Comparison of ENCODE assay signal across 8 cellular contexts in the genomic region with DNA sequence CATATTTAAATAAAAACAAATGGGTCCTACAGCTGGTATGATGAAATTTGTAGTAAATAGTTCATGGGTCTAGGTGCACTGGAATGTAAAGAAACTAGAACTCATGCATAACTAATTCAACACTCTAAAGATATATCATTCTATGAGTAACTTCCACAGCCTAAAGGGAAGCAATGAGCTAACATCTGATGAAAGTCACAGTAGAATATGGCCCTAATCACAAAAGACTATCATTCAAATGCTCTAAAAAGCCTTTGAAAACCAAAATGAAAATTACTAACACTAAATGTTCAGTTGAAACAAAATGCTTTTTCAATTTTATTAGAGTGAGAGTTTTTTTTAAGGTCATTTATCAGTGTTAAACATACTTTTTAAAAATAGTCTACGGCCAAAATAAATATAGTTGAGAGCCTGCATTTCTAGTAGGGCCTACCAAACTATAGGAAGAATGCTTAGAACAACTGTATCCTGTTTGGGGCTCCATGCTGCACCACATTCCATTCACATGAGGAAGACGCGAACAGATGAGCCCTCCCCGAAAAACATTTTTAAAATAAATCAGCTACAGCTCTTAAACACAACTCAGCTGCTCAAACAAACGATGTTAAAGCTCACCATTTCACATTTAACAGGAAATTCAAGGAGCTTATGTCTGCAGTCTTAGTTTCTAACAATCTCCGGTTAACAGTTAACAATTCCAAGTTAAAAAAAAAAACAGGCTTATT.
A peak's percentile ranks its signal among the peaks of the same experiment; 100 is the strongest.
DNase-seq lines count a peak whose midpoint lies in the region; ATAC-seq and TF ChIP-seq lines count a peak whose summit lies in the region.

No MANE protein-coding gene starts in this region.

- H3K4me3 ChIP-seq in WERI-Rb-1 (ENCODE audit: low read depth, low read length) (peak overlapping the region; percentile 76), fibroblast of pulmonary artery (replicated peaks; ENCODE audit: low read depth, low read length) (peak overlapping the region; percentile 79), neural cell (ENCODE audit: low read length) (peak overlapping the region; percentile 73)

- no peak for TF ChIP-seq EP300 in neural cell (conservative IDR thresholded peaks at IDR 0.05; ENCODE audit: poor library complexity, severe bottlenecking)

- H2AFZ ChIP-seq in neural cell (ENCODE audit: low read depth, low read length): no peak overlapping the region

- peak overlapping the region; percentile 93 for H3K27ac ChIP-seq in WERI-Rb-1
- peak overlapping the region; percentile 92 for H3K27ac ChIP-seq in neural cell (ENCODE audit: low read length)

- H3K9me3 ChIP-seq in WERI-Rb-1 (ENCODE audit: severe bottlenecking) (no peaks in the 10 kb centered on the region), neural cell (ENCODE audit: low read length) (no peaks in the 10 kb centered on the region)

- no peaks in the 10 kb centered on the region for H3K9me2 ChIP-seq in neural cell (ENCODE audit: insufficient read depth, low read length)

- CTCF ChIA-PET in activated CD4-positive, alpha-beta T cell treated with anti-CD3 and anti-CD28 coated beads for 36 hours (lab: Charles Lee): interaction anchor here (0.8 to 2.4 kb wide), 11 partner anchors 10 to 452 kb away, joined by 3 to 13 read pairs (median 3); no protein-coding TSS in a partner anchor

- H3K36me3 ChIP-seq in WERI-Rb-1: peaks cover 5% of the 10 kb centered on the region
- H3K36me3 ChIP-seq in neural cell (ENCODE audit: insufficient read depth, low read length): no peaks in the 10 kb centered on the region

- H3K4me1 Mint-ChIP-seq in activated CD4-positive, alpha-beta T cell treated with anti-CD3 and anti-CD28 coated beads for 36 hours: peaks cover 23% of the 10 kb centered on the region

- peaks cover 6% of the 10 kb centered on the region for H4K20me1 ChIP-seq in neural cell (ENCODE audit: insufficient read depth)

- no peaks in the 10 kb centered on the region for H3K27me3 Mint-ChIP-seq in activated CD4-positive, alpha-beta T cell treated with anti-CD3 and anti-CD28 coated beads for 36 hours

- H3K9me3 Mint-ChIP-seq in activated CD4-positive, alpha-beta T cell treated with anti-CD3 and anti-CD28 coated beads for 36 hours (ENCODE audit: low read depth): no peaks in the 10 kb centered on the region

- ATAC-seq in activated CD4-positive, alpha-beta T cell treated with anti-CD3 and anti-CD28 coated beads for 36 hours: peak; percentile 8

- no peak for TF ChIP-seq CTCF in WERI-Rb-1 (IDR thresholded peaks at IDR 0.05; ENCODE audit: low read depth, low read length)
- no peak for TF ChIP-seq CTCF in fibroblast of pulmonary artery (IDR thresholded peaks at IDR 0.05; ENCODE audit: low read length, missing control alignments)
- no peak for TF ChIP-seq CTCF in neural cell (IDR thresholded peaks at IDR 0.05; ENCODE audit: poor library complexity, severe bottlenecking)

- peak overlapping the region; percentile 94 for H3K4me3 Mint-ChIP-seq in activated CD4-positive, alpha-beta T cell treated with anti-CD3 and anti-CD28 coated beads for 36 hours

- DNase-seq in activated CD4-positive, alpha-beta T cell treated with anti-CD3 and anti-CD28 coated beads for 36 hours: peak; percentile 28
- DNase-seq in activated CD4-positive, alpha-beta T cell treated with anti-CD3 and anti-CD28 coated beads for 4 hours: no peak
- peak; percentile 41 for DNase-seq in KG1 (lab: John Stamatoyannopoulos, UW)
- no peak for DNase-seq in WERI-Rb-1
- peak; percentile 89 for DNase-seq in fibroblast of pulmonary artery (ENCODE audit: low read depth)
- DNase-seq in activated gamma-delta T cell treated with Interleukin-2 at 50 U/mL for 16 hours: no peak
- no peak for DNase-seq in activated CD4-positive, alpha-beta T cell treated with anti-CD3 and anti-CD28 coated beads for 1 hour

- peaks cover 12% of the 10 kb centered on the region for H3K36me3 Mint-ChIP-seq in activated CD4-positive, alpha-beta T cell treated with anti-CD3 and anti-CD28 coated beads for 36 hours (ENCODE audit: low read depth)

- H3K9ac ChIP-seq in neural cell (ENCODE audit: low read length): peak overlapping the region; percentile 80

- POLR2A ChIA-PET in activated CD4-positive, alpha-beta T cell treated with anti-CD3 and anti-CD28 coated beads for 36 hours (lab: Charles Lee): interaction anchor here (0.6 to 3.0 kb wide), 7 partner anchors 19 to 1208 kb away, joined by 3 to 12 read pairs (median 3); no protein-coding TSS in a partner anchor

- peak overlapping the region; percentile 99 for H3K27ac Mint-ChIP-seq in activated CD4-positive, alpha-beta T cell treated with anti-CD3 and anti-CD28 coated beads for 36 hours

- TF ChIP-seq RAD21 in neural cell (conservative IDR thresholded peaks at IDR 0.05): no peak

- H3K27me3 ChIP-seq in WERI-Rb-1 (ENCODE audit: insufficient read depth, low read depth, severe bottlenecking) (no peaks in the 10 kb centered on the region), neural cell (ENCODE audit: insufficient read depth, low read depth, low read length) (no peaks in the 10 kb centered on the region)

- H3K4me2 ChIP-seq in neural cell (ENCODE audit: low read length): peak overlapping the region; percentile 85

- peaks cover 50% of the 10 kb centered on the region for H3K79me2 ChIP-seq in neural cell (replicated peaks; ENCODE audit: insufficient read depth, low read length)

- H3F3A ChIP-seq in neural cell (ENCODE audit: insufficient read depth, low read length, poor library complexity, severe bottlenecking): peaks cover 6% of the 10 kb centered on the region

- intact Hi-C loops in activated CD4-positive, alpha-beta T cell treated with anti-CD3 and anti-CD28 coated beads for 36 hours (cut with DNase I, micrococcal nuclease): loop anchor here (1.0 to 10.0 kb wide), 15 partner anchors 31 to 1217 kb away; a partner anchor contains a TSS

TF ChIP-seq in neural cell, 6 proteins besides CTCF, POLR2A, EP300 and RAD21:
- TF ChIP-seq MXI1 (conservative IDR thresholded peaks at IDR 0.05; ENCODE audit: poor library complexity, severe bottlenecking): no peak
- TF ChIP-seq POLR2AphosphoS5 (IDR thresholded peaks at IDR 0.05): no peak
- TF ChIP-seq EZH2 (IDR thresholded peaks at IDR 0.05; ENCODE audit: borderline replicate concordance, insufficient read depth, low read length, poor library complexity, severe bottlenecking): no peak
- no peak for TF ChIP-seq SMC3 (conservative IDR thresholded peaks at IDR 0.05; ENCODE audit: poor library complexity)
- TF ChIP-seq, protein P1, sequence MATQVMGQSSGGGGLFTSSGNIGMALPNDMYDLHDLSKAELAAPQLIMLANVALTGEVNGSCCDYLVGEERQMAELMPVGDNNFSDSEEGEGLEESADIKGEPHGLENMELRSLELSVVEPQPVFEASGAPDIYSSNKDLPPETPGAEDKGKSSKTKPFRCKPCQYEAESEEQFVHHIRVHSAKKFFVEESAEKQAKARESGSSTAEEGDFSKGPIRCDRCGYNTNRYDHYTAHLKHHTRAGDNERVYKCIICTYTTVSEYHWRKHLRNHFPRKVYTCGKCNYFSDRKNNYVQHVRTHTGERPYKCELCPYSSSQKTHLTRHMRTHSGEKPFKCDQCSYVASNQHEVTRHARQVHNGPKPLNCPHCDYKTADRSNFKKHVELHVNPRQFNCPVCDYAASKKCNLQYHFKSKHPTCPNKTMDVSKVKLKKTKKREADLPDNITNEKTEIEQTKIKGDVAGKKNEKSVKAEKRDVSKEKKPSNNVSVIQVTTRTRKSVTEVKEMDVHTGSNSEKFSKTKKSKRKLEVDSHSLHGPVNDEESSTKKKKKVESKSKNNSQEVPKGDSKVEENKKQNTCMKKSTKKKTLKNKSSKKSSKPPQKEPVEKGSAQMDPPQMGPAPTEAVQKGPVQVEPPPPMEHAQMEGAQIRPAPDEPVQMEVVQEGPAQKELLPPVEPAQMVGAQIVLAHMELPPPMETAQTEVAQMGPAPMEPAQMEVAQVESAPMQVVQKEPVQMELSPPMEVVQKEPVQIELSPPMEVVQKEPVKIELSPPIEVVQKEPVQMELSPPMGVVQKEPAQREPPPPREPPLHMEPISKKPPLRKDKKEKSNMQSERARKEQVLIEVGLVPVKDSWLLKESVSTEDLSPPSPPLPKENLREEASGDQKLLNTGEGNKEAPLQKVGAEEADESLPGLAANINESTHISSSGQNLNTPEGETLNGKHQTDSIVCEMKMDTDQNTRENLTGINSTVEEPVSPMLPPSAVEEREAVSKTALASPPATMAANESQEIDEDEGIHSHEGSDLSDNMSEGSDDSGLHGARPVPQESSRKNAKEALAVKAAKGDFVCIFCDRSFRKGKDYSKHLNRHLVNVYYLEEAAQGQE (IDR thresholded peaks at IDR 0.05; ENCODE audit: borderline replicate concordance): no peak
- no peak for TF ChIP-seq TAF1 (IDR thresholded peaks at IDR 0.05; ENCODE audit: low read depth)

Comparison
In these comparisons a context has a peak if more than half of its experiments do, and no peak if none do; other contexts are left out.
1. DNase-seq: peak in activated CD4-positive, alpha-beta T cell treated with anti-CD3 and anti-CD28 coated beads for 36 hours (single experiment), KG1 (single experiment) and fibroblast of pulmonary artery (single experiment); none in activated CD4-positive, alpha-beta T cell treated with anti-CD3 and anti-CD28 coated beads for 4 hours (0 of 2), WERI-Rb-1 (single experiment), activated gamma-delta T cell treated with Interleukin-2 at 50 U/mL for 16 hours (single experiment) and activated CD4-positive, alpha-beta T cell treated with anti-CD3 and anti-CD28 coated beads for 1 hour (single experiment).
2. Peak in every context shown above with its lines, with median percentiles within 50 percentile points of each other: H3K4me3 ChIP-seq.